In the genomic region with DNA sequence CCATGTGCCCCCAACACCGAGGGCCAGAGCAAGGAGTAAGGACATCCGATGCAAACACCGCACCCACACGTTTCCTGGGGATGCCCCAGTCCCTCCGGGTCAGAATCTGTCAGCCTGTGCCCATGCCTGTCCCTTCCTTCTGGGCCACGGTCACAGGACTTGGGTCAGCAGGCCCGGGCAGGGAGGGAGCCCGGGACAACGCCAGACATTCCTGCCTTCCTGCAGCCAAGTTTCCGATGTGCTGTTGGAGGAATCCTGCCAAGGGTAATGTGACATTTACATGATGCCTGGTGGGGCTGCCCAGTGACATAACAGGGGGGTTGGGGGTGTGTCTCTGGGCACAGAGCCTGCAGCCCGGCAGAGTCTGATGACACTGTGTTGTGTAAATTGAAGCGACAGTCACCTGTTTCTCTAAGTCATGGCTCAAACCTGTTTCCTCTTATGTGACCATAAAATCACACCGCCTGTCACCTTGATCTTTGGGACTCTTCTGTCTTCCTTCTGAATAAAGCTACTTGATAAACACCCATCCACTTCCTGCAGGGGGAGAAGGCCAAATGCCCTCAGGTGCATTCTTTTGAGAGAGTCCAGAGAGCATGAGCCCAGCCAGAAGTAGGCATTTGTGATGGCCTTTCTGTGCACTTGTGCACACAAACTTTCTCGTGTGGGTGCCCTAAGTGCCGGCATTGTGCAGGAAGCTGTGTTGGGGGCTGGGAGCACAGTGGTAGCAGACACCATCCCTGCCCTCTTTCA, we compare ENCODE assay signal across 10 cellular contexts.
DNase-seq lines count a peak whose midpoint lies in the region; ATAC-seq and TF ChIP-seq lines count a peak whose summit lies in the region.
"Had no signal": no experiment of that assay in that cellular context is flagged by ENCODE, and none has a peak within 500 bp of the region (broad histone marks: within the 10 kb centered on the region; RNA-seq: fewer than 3 reads in every experiment).

No MANE protein-coding gene starts in this region.

- no peak overlapping the region for H3K27ac ChIP-seq in osteoblast (ENCODE audit: low read depth, low read length)

- no peaks in the 10 kb centered on the region for H3K79me2 ChIP-seq in osteoblast (ENCODE audit: insufficient read depth, low read length)

- TF ChIP-seq CTCF in osteoblast (IDR thresholded peaks at IDR 0.05; ENCODE audit: extremely low read depth, low read depth, low read length): no peak

- DNase-seq in Caki2 (ENCODE audit: low read depth): peak; percentile 39
- peak; percentile 67 for DNase-seq in NCI-H2081 treated with DMSO at 0.1 percent for 48 hours (lab: John Stamatoyannopoulos, UW)
- peak; percentile 81 for DNase-seq in Right ventricle myocardium superior
- peak; percentile 62 for DNase-seq in osteoblast (ENCODE audit: insufficient read length, low spot score, missing footprints)
- DNase-seq in activated CD4-positive, alpha-beta T cell treated with anti-CD3 and anti-CD28 coated beads for 4 hours: no peak
- no peak for DNase-seq in AML-193 (lab: John Stamatoyannopoulos, UW)
- DNase-seq: activated T-cell treated with anti-CD3 and anti-CD28 coated beads, Interleukin-2, amount 50 U/mL, for 24 hours; effector memory CD4-positive, alpha-beta T cell had no signal

- intact Hi-C loops in Right ventricle myocardium superior (cut with DNase I): loop anchor here (2.0 kb wide), 1 partner anchor 22 kb away; no protein-coding TSS in a partner anchor

- no peaks in the 10 kb centered on the region for H3K27me3 ChIP-seq in osteoblast (ENCODE audit: insufficient read depth, low read length)

- no peak overlapping the region for H2AFZ ChIP-seq in osteoblast (ENCODE audit: low read length)

- H3K4me3 ChIP-seq in osteoblast (ENCODE audit: insufficient read depth, low read length): no peak overlapping the region

- ATAC-seq in Right ventricle myocardium superior (ENCODE audit: poor library complexity) (peak; percentile 86), GM18511 (IDR thresholded peaks at IDR 0.05; ENCODE audit: unreplicated experiment) (no peak), GM19324 (IDR thresholded peaks at IDR 0.05; ENCODE audit: low FRiP score, unreplicated experiment) (no peak)

- H3K4me2 ChIP-seq in osteoblast (ENCODE audit: insufficient read depth, low read length): no peak overlapping the region

- H4K20me1 ChIP-seq in osteoblast (ENCODE audit: insufficient read depth, low read length): no peaks in the 10 kb centered on the region

- in situ Hi-C loops in Caki2 (cut with HindIII; ENCODE audit: low pct_unique_long_range_greater_than_20kb, low sequenced_read_pairs): no loop called here

- no peaks in the 10 kb centered on the region for H3K36me3 ChIP-seq in osteoblast (ENCODE audit: insufficient read depth, low read length)

- no peaks in the 10 kb centered on the region for H3K9me3 ChIP-seq in osteoblast (ENCODE audit: low read depth, low read length)

- H3K4me1 ChIP-seq in osteoblast (ENCODE audit: insufficient read depth, low read length): peaks cover 16% of the 10 kb centered on the region

Comparison
In these comparisons a context has a peak if more than half of its experiments do, and no peak if none do; other contexts are left out.
1. DNase-seq: peak in Caki2 (single experiment), NCI-H2081 treated with DMSO at 0.1 percent for 48 hours (single experiment), Right ventricle myocardium superior (single experiment) and osteoblast (single experiment); none in activated CD4-positive, alpha-beta T cell treated with anti-CD3 and anti-CD28 coated beads for 4 hours (0 of 2) and AML-193 (0 of 2).